Comparison of ENCODE assay signal across 24 cellular contexts in the genomic region with DNA sequence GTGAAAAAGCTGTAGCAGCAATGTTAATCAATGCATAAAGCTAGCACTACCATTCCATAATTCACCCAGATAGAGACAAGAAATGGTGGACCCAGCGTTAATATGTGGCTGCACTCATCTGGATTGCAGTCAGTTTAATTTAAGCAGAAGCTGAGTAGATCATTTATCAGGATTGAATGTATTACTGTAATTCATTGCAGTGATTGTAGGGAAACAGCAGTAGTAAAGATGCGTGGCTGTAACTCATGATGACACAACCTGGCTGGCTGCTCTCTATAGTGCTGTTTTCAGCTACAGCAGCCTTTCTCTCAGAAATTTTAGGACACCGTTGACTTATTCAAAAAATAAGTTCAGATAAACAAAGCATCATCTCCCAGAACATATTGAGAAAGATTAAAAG.
"Had no signal": no experiment of that assay in that cellular context is flagged by ENCODE, and none has a peak within 500 bp of the region (broad histone marks: within the 10 kb centered on the region; RNA-seq: fewer than 3 reads in every experiment).

No MANE protein-coding gene starts in this region.

- H3K27ac ChIP-seq: brain microvascular endothelial cell, colonic mucosa, epithelial cell of prostate, foreskin keratinocyte, left lung, parathyroid adenoma, spleen, testis, VCaP had no signal

- H3K4me3 ChIP-seq: colonic mucosa, left lung, spleen, testis had no signal

- ATAC-seq: activated T-cell treated with anti-CD3 and anti-CD28 coated beads, Interleukin-2, amount 50 U/mL, for 72 hours; foreskin keratinocyte; left lung; sciatic nerve; stimulated activated memory B cell treated with anti-CD40 and anti-IgM and Interleukin-4, amounts not matched to agents 10 μg/mL and 1 μg/mL and 100 μg/mL, for 72 hours had no signal

- H3K9me3 ChIP-seq: colonic mucosa, left lung, spleen, testis had no signal

- H3K27me3 ChIP-seq: brain microvascular endothelial cell, colonic mucosa, foreskin keratinocyte, left lung, spleen, testis had no signal

- H3K36me3 ChIP-seq: brain microvascular endothelial cell, colonic mucosa, left lung, spleen had no signal

- H3K9ac ChIP-seq: parathyroid adenoma had no signal

- DNase-seq: activated CD4-positive, alpha-beta T cell treated with anti-CD3 and anti-CD28 coated beads for 1 hour; activated effector memory CD4-positive, alpha-beta T cell treated with anti-CD3 and anti-CD28 coated beads, Interleukin-2, amount 50 U/mL, for 16 hours; activated naive CD4-positive, alpha-beta T cell treated with anti-CD3 and anti-CD28 coated beads, Interleukin-2, amount 50 U/mL, for 16 hours; activated T-cell treated with anti-CD3 and anti-CD28 coated beads, Interleukin-2, amount 50 U/mL, for 72 hours; aorta; brain microvascular endothelial cell; central memory CD4-positive, alpha-beta T cell; colonic mucosa; endodermal cell; foreskin keratinocyte; glutamatergic neuron; hippocampal formation; left lung; mammary epithelial cell; midbrain; spleen; stimulated activated CD4-positive, alpha-beta T cell treated with anti-CD3 and anti-CD28 coated beads, Interleukin-4, amount 100 ng/mL, for 4 hours; T-helper 2 cell; testis had no signal

- H2AFZ ChIP-seq: parathyroid adenoma had no signal

- H3K4me1 ChIP-seq: colonic mucosa, foreskin keratinocyte, left lung, parathyroid adenoma, spleen, testis had no signal

- H3K79me2 ChIP-seq: parathyroid adenoma had no signal
